Comparison of ENCODE assay signal across 17 cellular contexts in genomic region chr13:29532821-29533220, GRCh38.
"Had no signal": no experiment of that assay in that cellular context is flagged by ENCODE, and none has a peak within 500 bp of the region (broad histone marks: within the 10 kb centered on the region; RNA-seq: fewer than 3 reads in every experiment).

No MANE protein-coding gene starts in this region.

- H3K27ac Mint-ChIP-seq: stimulated activated memory B cell treated with anti-CD40 and anti-IgM and Interleukin-4, amounts not matched to agents 10 μg/mL and 1 μg/mL and 100 μg/mL, for 72 hours had no signal

- DNase-seq: activated CD4-positive, alpha-beta T cell treated with anti-CD3 and anti-CD28 coated beads, Interleukin-2, amount 50 U/mL, for 4 hours; activated CD4-positive, CD25-positive, alpha-beta regulatory T cell treated with anti-CD3 and anti-CD28 coated beads, Interleukin-2, amount 50 U/mL, for 72 hours; activated effector memory CD4-positive, alpha-beta T cell treated with anti-CD3 and anti-CD28 coated beads, Interleukin-2, amount 50 U/mL, for 16 hours; activated T-cell treated with anti-CD3 and anti-CD28 coated beads, Interleukin-2, amount 50 U/mL, for 1 hour; caudate nucleus; effector memory CD4-positive, alpha-beta T cell; hypothalamus; left colon; retina; SHP77; small intestine; T-helper 2 cell had no signal

- H3K4me1 Mint-ChIP-seq: memory B cell; stimulated activated memory B cell treated with anti-CD40 and anti-IgM and Interleukin-4, amounts not matched to agents 10 μg/mL and 1 μg/mL and 100 μg/mL, for 72 hours had no signal

- H3K4me3 Mint-ChIP-seq: memory B cell; stimulated activated memory B cell treated with anti-CD40 and anti-IgM and Interleukin-4, amounts not matched to agents 10 μg/mL and 1 μg/mL and 100 μg/mL, for 72 hours had no signal

- H3K27me3 Mint-ChIP-seq: memory B cell; stimulated activated memory B cell treated with anti-CD40 and anti-IgM and Interleukin-4, amounts not matched to agents 10 μg/mL and 1 μg/mL and 100 μg/mL, for 72 hours had no signal

- H3K27me3 ChIP-seq: tibial nerve had no signal

- ATAC-seq: activated naive CD4-positive, alpha-beta T cell treated with anti-CD3 and anti-CD28 coated beads, Interleukin-2, amount 50 U/mL, for 72 hours; left colon; stimulated activated memory B cell treated with anti-CD40 and anti-IgM and Interleukin-4, amounts not matched to agents 10 μg/mL and 1 μg/mL and 100 μg/mL, for 72 hours had no signal

- H3K27ac ChIP-seq: epithelial cell of prostate, tibial nerve had no signal

- H3K9me3 ChIP-seq: tibial nerve had no signal

- H3K4me3 ChIP-seq: tibial nerve had no signal

- H3K9me3 Mint-ChIP-seq: activated naive CD4-positive, alpha-beta T cell treated with anti-CD3 and anti-CD28 coated beads, Interleukin-2, amount 50 U/mL, for 72 hours; memory B cell; stimulated activated memory B cell treated with anti-CD40 and anti-IgM and Interleukin-4, amounts not matched to agents 10 μg/mL and 1 μg/mL and 100 μg/mL, for 72 hours had no signal
